In the genomic region with DNA sequence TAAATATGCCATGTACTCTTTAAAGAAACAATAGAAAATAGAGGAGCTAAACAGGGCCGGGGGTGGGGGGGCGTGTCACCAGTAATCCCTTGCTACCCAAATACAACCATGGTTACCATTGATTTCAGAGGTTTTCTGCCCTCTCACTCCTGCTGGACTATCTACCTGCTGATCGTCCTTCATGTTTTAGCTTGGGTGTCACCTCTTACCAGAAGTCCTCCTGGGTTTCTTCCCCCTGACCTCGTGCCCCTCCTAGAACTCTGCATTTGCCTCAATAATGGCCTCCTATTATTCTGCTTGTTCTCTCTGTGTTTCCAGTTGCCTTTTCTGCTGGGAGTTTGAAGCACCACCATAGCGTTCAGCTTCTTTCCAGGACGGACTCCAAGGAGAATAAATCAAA, we compare ENCODE assay signal across 37 cellular contexts. TPM values are rescaled to one million over a fixed set of nuclear protein-coding genes. Genes with fewer than 3 reads are reported as not detected.
"Had no signal": no experiment of that assay in that cellular context is flagged by ENCODE, and none has a peak within 500 bp of the region (broad histone marks: within the 10 kb centered on the region; RNA-seq: fewer than 3 reads in every experiment).

No MANE protein-coding gene starts in this region.

- H3K36me3 ChIP-seq: MG63 had no signal

- DNase-seq: Karpas-422, Kasumi-1, MG63, MM.1S, MV-4-11, NCI-H1048, NCI-H1092, NCI-H1092 treated with DMSO at 0.1 percent for 48 hours, NCI-H1105, NCI-H1105 treated with DMSO at 0.1 percent for 48 hours, NCI-H1417, NCI-H1417 treated with DMSO at 0.1 percent for 48 hours, NCI-H1436, NCI-H1436 treated with DMSO at 0.1 percent for 48 hours, NCI-H146, NCI-H1694, NCI-H1694 treated with DMSO at 0.1 percent for 48 hours, NCI-H187, NCI-H187 treated with DMSO at 0.1 percent for 48 hours, NCI-H1930, NCI-H2029, NCI-H2029 treated with DMSO at 0.1 percent for 48 hours, NCI-H2081, NCI-H2081 treated with DMSO at 0.1 percent for 48 hours, NCI-H2107, NCI-H2171, NCI-H2227 treated with DMSO at 0.1 percent for 48 hours, NCI-H226, NCI-H345, NCI-H446, NCI-H446 treated with DMSO at 0.1 percent for 48 hours, NCI-H510A, NCI-H510A treated with DMSO at 0.1 percent for 48 hours had no signal

- H3K9me3 ChIP-seq: MG63 had no signal

- H3K4me3 ChIP-seq: MG63 had no signal

RNA-seq across cellular contexts. Expression of a gene that starts 9.4 kb away (rescaled TPM):
- total RNA-seq: LHCN-M2, M059J, MCF 10A, NCI-H460 had no signal

RNA-seq across cellular contexts. Expression of a gene that starts 34.5 kb away (rescaled TPM):
- total RNA-seq: LHCN-M2, M059J, MCF 10A, NCI-H460 had no signal
